1 cellular context compared by ENCODE assay signal in genomic region chr2:98167916-98168315, GRCh38.
TF ChIP-seq lines count a peak whose summit lies in the region.

No MANE protein-coding gene starts in this region.

TF ChIP-seq in A549, 52 proteins besides CTCF, POLR2A, EP300 and RAD21 (continued from another document):
- TF ChIP-seq PBX3 (IDR thresholded peaks at IDR 0.05) (no peak), RFX5 (IDR thresholded peaks at IDR 0.05) (no peak), CHD2 (IDR thresholded peaks at IDR 0.05; ENCODE audit: low read length, partially characterized antibody) (no peak), JUNB (IDR thresholded peaks at IDR 0.05) (no peak), JUN (IDR thresholded peaks at IDR 0.05) (no peak), BHLHE40 (IDR thresholded peaks at IDR 0.05; ENCODE audit: low read depth, low read length) (no peak), NR3C1 (IDR thresholded peaks at IDR 0.05) (no peak), CBX2 (IDR thresholded peaks at IDR 0.05; ENCODE audit: borderline replicate concordance, low read depth) (no peak)
